Comparison of ENCODE assay signal across 8 cellular contexts in genomic region chr2:189916651-189917050, GRCh38.
"Had no signal": no experiment of that assay in that cellular context is flagged by ENCODE, and none has a peak within 500 bp of the region (broad histone marks: within the 10 kb centered on the region; RNA-seq: fewer than 3 reads in every experiment).

No MANE protein-coding gene starts in this region.

- DNase-seq: GDM1, GF-D8 had no signal

- ATAC-seq: GM12878 had no signal

- FAIRE-seq: G401.6, GM12878, GM12891, GM12892, GM18507, GM19239 had no signal

- H3K4me3 ChIP-seq: GM12878 had no signal
